Comparison of ENCODE assay signal across 2 cellular contexts in the genomic region with DNA sequence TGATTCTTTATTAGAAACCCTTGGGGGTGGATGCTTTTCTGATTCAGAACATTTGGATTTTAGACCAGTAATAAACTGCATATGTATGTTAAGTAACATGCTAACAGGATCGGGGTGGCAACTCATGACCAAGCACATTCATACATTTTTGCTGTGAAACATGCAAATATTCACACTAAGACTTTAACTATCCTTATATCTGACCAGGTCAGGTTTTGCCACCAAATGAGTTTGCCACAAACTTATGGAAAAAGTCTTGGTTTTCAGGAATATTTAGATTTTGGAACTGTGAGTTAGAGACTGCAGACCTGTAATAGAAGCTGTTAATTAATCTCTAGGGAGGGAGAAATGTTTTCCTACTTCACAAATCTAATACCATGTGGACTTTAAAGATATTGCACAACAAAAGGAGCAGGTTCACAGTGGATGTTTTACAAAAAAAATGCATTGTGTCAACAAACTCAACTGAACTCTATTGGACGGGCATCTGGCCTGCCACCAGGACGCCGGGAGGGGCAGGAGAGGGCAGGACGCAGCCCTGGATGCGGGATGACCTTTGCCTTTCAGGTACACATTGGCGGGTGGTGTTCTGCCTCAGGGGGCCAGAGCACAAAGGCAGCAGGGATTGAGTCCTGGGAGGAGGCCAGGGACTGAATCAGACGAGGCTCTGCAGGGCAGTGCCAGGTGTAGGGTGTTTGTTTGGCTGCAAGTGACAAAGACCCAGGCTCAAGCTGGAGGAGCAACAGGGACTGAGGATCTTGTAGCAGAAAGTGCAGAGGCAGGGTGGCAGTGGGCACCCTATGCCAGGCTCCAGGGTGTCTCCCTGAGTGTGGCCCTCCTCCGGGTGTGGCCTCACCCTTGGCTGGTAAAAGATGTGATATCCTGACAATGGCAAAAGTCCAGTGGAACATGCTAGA.
TF ChIP-seq lines count a peak whose summit lies in the region.

No MANE protein-coding gene starts in this region.

TF ChIP-seq in IMR-90, 13 proteins besides CTCF, POLR2A, EP300 and RAD21:
- TF ChIP-seq CHD1 (IDR thresholded peaks at IDR 0.05; ENCODE audit: low read depth, low read length) (no peak), NFE2L2 (IDR thresholded peaks at IDR 0.05; ENCODE audit: low read depth, low read length) (no peak), CEBPB (IDR thresholded peaks at IDR 0.05; ENCODE audit: low read depth, low read length) (peak; percentile 68; the same call in 1 of the 2 replicates)
- TF ChIP-seq, protein P1, sequence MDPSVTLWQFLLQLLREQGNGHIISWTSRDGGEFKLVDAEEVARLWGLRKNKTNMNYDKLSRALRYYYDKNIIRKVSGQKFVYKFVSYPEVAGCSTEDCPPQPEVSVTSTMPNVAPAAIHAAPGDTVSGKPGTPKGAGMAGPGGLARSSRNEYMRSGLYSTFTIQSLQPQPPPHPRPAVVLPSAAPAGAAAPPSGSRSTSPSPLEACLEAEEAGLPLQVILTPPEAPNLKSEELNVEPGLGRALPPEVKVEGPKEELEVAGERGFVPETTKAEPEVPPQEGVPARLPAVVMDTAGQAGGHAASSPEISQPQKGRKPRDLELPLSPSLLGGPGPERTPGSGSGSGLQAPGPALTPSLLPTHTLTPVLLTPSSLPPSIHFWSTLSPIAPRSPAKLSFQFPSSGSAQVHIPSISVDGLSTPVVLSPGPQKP (IDR thresholded peaks at IDR 0.05; ENCODE audit: borderline replicate concordance, low read depth, low read length): no peak

TF ChIP-seq in GM12891, 5 proteins besides CTCF, POLR2A, EP300 and RAD21:
- TF ChIP-seq SPI1 (IDR thresholded peaks at IDR 0.05; ENCODE audit: low read depth, low read length): no peak
- no peak for TF ChIP-seq PAX5 (IDR thresholded peaks at IDR 0.05; ENCODE audit: insufficient read depth, low read length, severe bottlenecking)
- no peak for TF ChIP-seq TAF1 (IDR thresholded peaks at IDR 0.05; ENCODE audit: low read depth, low read length)
- no peak for TF ChIP-seq POU2F2 (IDR thresholded peaks at IDR 0.05; ENCODE audit: low read depth, low read length)
- TF ChIP-seq POLR2AphosphoS5 (IDR thresholded peaks at IDR 0.05; ENCODE audit: low read depth, low read length): no peak
TF ChIP-seq in GM12891: peak in this region for 0.
